Comparison of ENCODE assay signal across 1 cellular context in genomic region chr2:148721991-148722777, GRCh38.
TF ChIP-seq lines count a peak whose summit lies in the region.

No MANE protein-coding gene starts in this region.

TF ChIP-seq in WTC11, 78 proteins besides CTCF, POLR2A, EP300 and RAD21 (continued from another document):
- TF ChIP-seq PRDM15 (CRISPR knock-in tag; IDR thresholded peaks at IDR 0.05) (no peak), ATF6 (CRISPR knock-in tag; IDR thresholded peaks at IDR 0.05) (no peak), HMGXB4 (CRISPR knock-in tag; IDR thresholded peaks at IDR 0.05) (no peak), ATF1 (CRISPR knock-in tag; IDR thresholded peaks at IDR 0.05) (no peak), ZNF423 (CRISPR knock-in tag; IDR thresholded peaks at IDR 0.05) (no peak), TEAD4 (CRISPR knock-in tag; IDR thresholded peaks at IDR 0.05) (no peak)
